Comparison of ENCODE assay signal across 28 cellular contexts in the genomic region with DNA sequence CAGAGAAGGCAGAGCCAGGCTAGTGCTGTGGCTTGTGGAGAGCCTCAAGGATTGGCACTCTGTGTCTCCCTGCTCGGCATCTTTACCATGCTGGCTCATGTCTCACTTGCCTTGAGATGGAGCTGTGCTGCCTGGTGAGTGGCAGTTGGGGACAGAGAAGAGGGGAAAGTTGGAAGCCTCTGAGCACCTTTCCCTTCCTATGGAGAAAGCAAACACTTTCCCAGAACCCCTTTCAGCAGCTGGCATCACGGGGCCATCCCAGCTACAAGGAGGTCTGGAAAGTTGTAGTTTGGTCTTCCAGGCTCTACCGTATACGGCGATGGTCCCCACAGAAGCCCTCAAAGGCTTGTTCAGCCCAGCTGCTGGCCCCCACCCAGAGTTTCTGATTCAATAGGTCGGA. TPM values are rescaled to one million over a fixed set of nuclear protein-coding genes. Genes with fewer than 3 reads are reported as not detected.
"Had no signal": no experiment of that assay in that cellular context is flagged by ENCODE, and none has a peak within 500 bp of the region (broad histone marks: within the 10 kb centered on the region; RNA-seq: fewer than 3 reads in every experiment).

No MANE protein-coding gene starts in this region.

- H3K27ac Mint-ChIP-seq: dendritic cell treated with granulocyte-macrophage colony-stimulating factor and Interleukin-4, amounts not matched to agents 40 ng/mL and 50 ng/mL, for 4 days; endodermal cell; memory B cell; natural killer cell treated with Interleukin-12 subunit alpha and Interleukin-12 subunit beta and Interleukin-15 and Interleukin-18, amount 100 ng/mL, for 72 hours; stimulated activated memory B cell treated with anti-CD40 and anti-IgM and Interleukin-4, amounts not matched to agents 10 μg/mL and 1 μg/mL and 100 μg/mL, for 72 hours; stimulated activated naive CD8-positive, alpha-beta T cell treated with anti-CD3 and anti-CD28 coated beads, Interleukin-15, Interleukin-2, amounts not matched to agents 100 ng/mL and 50 ng/mL, for 24 hours had no signal

- H3K4me3 Mint-ChIP-seq: dendritic cell treated with granulocyte-macrophage colony-stimulating factor and Interleukin-4, amounts not matched to agents 40 ng/mL and 50 ng/mL, for 4 days; endodermal cell; memory B cell; naive B cell; natural killer cell treated with Interleukin-12 subunit alpha and Interleukin-12 subunit beta and Interleukin-15 and Interleukin-18, amount 100 ng/mL, for 72 hours; neural progenitor cell; stimulated activated memory B cell treated with anti-CD40 and anti-IgM and Interleukin-4, amounts not matched to agents 10 μg/mL and 1 μg/mL and 100 μg/mL, for 72 hours; stimulated activated naive CD8-positive, alpha-beta T cell treated with anti-CD3 and anti-CD28 coated beads, Interleukin-15, Interleukin-2, amounts not matched to agents 100 ng/mL and 50 ng/mL, for 24 hours had no signal

- H3K4me3 ChIP-seq: colonic mucosa, gastrocnemius medialis, lung, mucosa of descending colon, neural progenitor cell, psoas muscle, skin epidermis, spleen, thoracic aorta, tibial nerve, upper lobe of left lung had no signal

- H3K4me1 Mint-ChIP-seq: memory B cell; stimulated activated memory B cell treated with anti-CD40 and anti-IgM and Interleukin-4, amounts not matched to agents 10 μg/mL and 1 μg/mL and 100 μg/mL, for 72 hours had no signal

- H3K9me3 Mint-ChIP-seq: dendritic cell treated with granulocyte-macrophage colony-stimulating factor and Interleukin-4, amounts not matched to agents 40 ng/mL and 50 ng/mL, for 4 days; memory B cell; natural killer cell treated with Interleukin-12 subunit alpha and Interleukin-12 subunit beta and Interleukin-15 and Interleukin-18, amount 100 ng/mL, for 72 hours; stimulated activated memory B cell treated with anti-CD40 and anti-IgM and Interleukin-4, amounts not matched to agents 10 μg/mL and 1 μg/mL and 100 μg/mL, for 72 hours had no signal

- H3K27me3 ChIP-seq: colonic mucosa, gastrocnemius medialis, neural progenitor cell, spleen, tibial nerve, upper lobe of left lung had no signal

- H3K27ac ChIP-seq: colonic mucosa, epithelial cell of prostate, gastrocnemius medialis, neural progenitor cell, psoas muscle, skin epidermis, spleen, thoracic aorta, tibial nerve, upper lobe of left lung had no signal

- ATAC-seq: esophagus mucosa; gastrocnemius medialis; left lobe of liver; mucosa of descending colon; natural killer cell treated with Interleukin-12 subunit alpha and Interleukin-12 subunit beta and Interleukin-15 and Interleukin-18, amount 100 ng/mL, for 72 hours; psoas muscle; right cardiac atrium; stimulated activated memory B cell treated with anti-CD40 and anti-IgM and Interleukin-4, amounts not matched to agents 10 μg/mL and 1 μg/mL and 100 μg/mL, for 72 hours had no signal

- H3K36me3 Mint-ChIP-seq: natural killer cell treated with Interleukin-12 subunit alpha and Interleukin-12 subunit beta and Interleukin-15 and Interleukin-18, amount 100 ng/mL, for 72 hours had no signal

- DNase-seq: colonic mucosa; effector CD8-positive, alpha-beta T cell; endodermal cell; foreskin fibroblast; gastrocnemius medialis; head of caudate nucleus; mucosa of descending colon; naive B cell; nucleus accumbens; psoas muscle; right cardiac atrium; spleen; stimulated activated CD4-positive, alpha-beta T cell treated with anti-CD3 and anti-CD28 coated beads, Interleukin-4, amount 100 ng/mL, for 4 hours; upper lobe of left lung had no signal

- H2AFZ ChIP-seq: neural progenitor cell had no signal

- H3K36me3 ChIP-seq: neural progenitor cell had no signal

- H3K4me2 ChIP-seq: neural progenitor cell had no signal

- H3K4me1 ChIP-seq: colonic mucosa, gastrocnemius medialis, neural progenitor cell, psoas muscle, spleen, tibial nerve, upper lobe of left lung had no signal

- H3K27me3 Mint-ChIP-seq: dendritic cell treated with granulocyte-macrophage colony-stimulating factor and Interleukin-4, amounts not matched to agents 40 ng/mL and 50 ng/mL, for 4 days; memory B cell; naive B cell; natural killer cell treated with Interleukin-12 subunit alpha and Interleukin-12 subunit beta and Interleukin-15 and Interleukin-18, amount 100 ng/mL, for 72 hours; stimulated activated memory B cell treated with anti-CD40 and anti-IgM and Interleukin-4, amounts not matched to agents 10 μg/mL and 1 μg/mL and 100 μg/mL, for 72 hours; stimulated activated naive CD8-positive, alpha-beta T cell treated with anti-CD3 and anti-CD28 coated beads, Interleukin-15, Interleukin-2, amounts not matched to agents 100 ng/mL and 50 ng/mL, for 24 hours had no signal

RNA-seq across cellular contexts. Expression of a gene that starts 58.7 kb away (rescaled TPM):
- total RNA-seq: colonic mucosa, gastrocnemius medialis, left lobe of liver, liver, psoas muscle, spleen, tibial nerve had no signal
- polyA plus RNA-seq: liver had no signal
